ENCODE assay signal across 22 cellular contexts in the genomic region with DNA sequence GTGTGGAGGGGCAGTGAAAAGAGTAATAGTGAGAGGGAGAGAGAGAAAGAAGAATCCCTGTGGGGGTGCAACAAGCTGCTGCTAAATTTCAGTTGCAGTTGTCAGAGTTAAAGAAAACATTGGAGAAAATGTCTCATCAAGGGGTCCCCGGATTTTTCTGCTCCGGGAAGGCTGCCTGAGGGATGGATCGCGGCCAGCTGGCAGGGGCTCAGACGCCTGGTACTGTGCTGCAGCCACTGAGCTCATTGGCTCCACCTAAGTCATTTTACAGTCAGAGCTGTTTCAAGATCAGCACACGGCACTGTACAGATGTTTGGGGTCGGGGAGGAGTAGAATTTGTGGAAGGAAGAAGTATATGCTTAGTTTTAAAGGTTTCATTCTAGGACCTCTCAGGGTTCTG.
DNase-seq lines count a peak whose midpoint lies in the region; ATAC-seq and TF ChIP-seq lines count a peak whose summit lies in the region.
"Had no signal": no experiment of that assay in that cellular context is flagged by ENCODE, and none has a peak within 500 bp of the region (broad histone marks: within the 10 kb centered on the region; RNA-seq: fewer than 3 reads in every experiment).

No MANE protein-coding gene starts in this region.

- intact Hi-C loops in cardiac septum (cut with DNase I) = no loop called here
- intact Hi-C loops in naive thymus-derived CD4-positive, alpha-beta T cell (cut with micrococcal nuclease) = no loop called here

- no peaks in the 10 kb centered on the region for H3K36me3 Mint-ChIP-seq in nephron (ENCODE audit: low read depth)
- H3K36me3 Mint-ChIP-seq in naive thymus-derived CD4-positive, alpha-beta T cell = no peaks in the 10 kb centered on the region
- H3K36me3 Mint-ChIP-seq: activated naive CD4-positive, alpha-beta T cell treated with anti-CD3 and anti-CD28 coated beads, Interleukin-2, amount 50 U/mL, for 24 hours had no signal

- CTCF ChIA-PET in naive thymus-derived CD4-positive, alpha-beta T cell (lab: Charles Lee) = no interaction called here

- H3K9me3 ChIP-seq in naive thymus-derived CD4-positive, alpha-beta T cell (ENCODE audit: control insufficient read depth in 2 of 3, low read length in 3 of 3) = no peaks in the 10 kb centered on the region
- H3K9me3 ChIP-seq: breast epithelium, Caco-2, ovary had no signal

- DNase-seq in Daoy (ENCODE audit: low read depth) = peak; percentile 77
- peak; percentile 45 for DNase-seq in NCI-H1092 treated with DMSO at 0.1 percent for 48 hours (lab: John Stamatoyannopoulos, UW)
- peak; percentile 57 for DNase-seq in cerebellum (ENCODE audit: low spot score)
- DNase-seq in cardiac septum (ENCODE audit: low spot score) = no peak
- DNase-seq in naive thymus-derived CD4-positive, alpha-beta T cell = no peak
- no peak for DNase-seq in CD1c-positive myeloid dendritic cell (ENCODE audit: extremely low spot score)
- DNase-seq: activated CD8-positive, alpha-beta T cell treated with anti-CD3 and anti-CD28 coated beads, Interleukin-2, amount 10 ng/mL, durations not matched to agents 7 days and 5 days; activated T-cell treated with anti-CD3 and anti-CD28 coated beads, Interleukin-2, amount 50 U/mL, for 48 hours; Caco-2; GF-D8; glutamatergic neuron; NCI-H2029 treated with DMSO at 0.1 percent for 48 hours; NCI-H446 treated with DMSO at 0.1 percent for 48 hours; ovary; stimulated activated CD4-positive, alpha-beta T cell treated with anti-CD3 and anti-CD28 coated beads, Interleukin-2, amount 100 ng/mL, for 48 hours; T-helper 1 cell had no signal

- H3K36me3 ChIP-seq in naive thymus-derived CD4-positive, alpha-beta T cell (ENCODE audit: control insufficient read depth in 2 of 3, insufficient read depth in 3 of 3, low read length in 3 of 3) = no peaks in the 10 kb centered on the region
- H3K36me3 ChIP-seq: breast epithelium, ovary had no signal

- no peak overlapping the region for H3K4me3 ChIP-seq in naive thymus-derived CD4-positive, alpha-beta T cell (ENCODE audit: low read length)
- H3K4me3 ChIP-seq: breast epithelium, GM12878, ovary had no signal

- POLR2A ChIA-PET in naive thymus-derived CD4-positive, alpha-beta T cell (lab: Charles Lee) = no interaction called here

- H3K4me3 Mint-ChIP-seq in nephron = no peak overlapping the region
- no peak overlapping the region for H3K4me3 Mint-ChIP-seq in naive thymus-derived CD4-positive, alpha-beta T cell
- H3K4me3 Mint-ChIP-seq: activated CD8-positive, alpha-beta T cell treated with anti-CD3 and anti-CD28 coated beads, Interleukin-2, amount 10 ng/mL, durations not matched to agents 7 days and 5 days; activated naive CD4-positive, alpha-beta T cell treated with anti-CD3 and anti-CD28 coated beads, Interleukin-2, amount 50 U/mL, for 24 hours had no signal

- TF ChIP-seq CTCF in nephron (IDR thresholded peaks at IDR 0.05; ENCODE audit: unreplicated experiment in 3 of 3) = no peak

- H3K4me1 Mint-ChIP-seq in nephron = peaks cover 35% of the 10 kb centered on the region
- H3K4me1 Mint-ChIP-seq in naive thymus-derived CD4-positive, alpha-beta T cell = peaks cover 7 to 14% (median 9%) of the 10 kb centered on the region in 7 donors

- peaks cover 10% of the 10 kb centered on the region for H3K27me3 Mint-ChIP-seq in nephron (ENCODE audit: low read depth)
- no peaks in the 10 kb centered on the region for H3K27me3 Mint-ChIP-seq in naive thymus-derived CD4-positive, alpha-beta T cell
- H3K27me3 Mint-ChIP-seq: activated naive CD4-positive, alpha-beta T cell treated with anti-CD3 and anti-CD28 coated beads, Interleukin-2, amount 50 U/mL, for 24 hours had no signal

- no peaks in the 10 kb centered on the region for H3K27me3 ChIP-seq in naive thymus-derived CD4-positive, alpha-beta T cell (ENCODE audit: control insufficient read depth in 2 of 2, insufficient read depth in 2 of 2, low read length in 2 of 2)
- H3K27me3 ChIP-seq: breast epithelium, dorsolateral prefrontal cortex, ovary had no signal

- H3K9me3 Mint-ChIP-seq in nephron = peaks cover 5% of the 10 kb centered on the region
- H3K9me3 Mint-ChIP-seq in naive thymus-derived CD4-positive, alpha-beta T cell = peaks cover 0 to 4% (median 0%) of the 10 kb centered on the region in 11 donors
- H3K9me3 Mint-ChIP-seq: activated naive CD4-positive, alpha-beta T cell treated with anti-CD3 and anti-CD28 coated beads, Interleukin-2, amount 50 U/mL, for 24 hours had no signal

- peak overlapping the region; percentile 8 to 81 (median 54) for H3K27ac Mint-ChIP-seq in nephron
- no peak overlapping the region for H3K27ac Mint-ChIP-seq in naive thymus-derived CD4-positive, alpha-beta T cell
- H3K27ac Mint-ChIP-seq: activated CD8-positive, alpha-beta T cell treated with anti-CD3 and anti-CD28 coated beads, Interleukin-2, amount 10 ng/mL, durations not matched to agents 7 days and 5 days; activated naive CD4-positive, alpha-beta T cell treated with anti-CD3 and anti-CD28 coated beads, Interleukin-2, amount 50 U/mL, for 24 hours had no signal

- H3K27ac ChIP-seq in naive thymus-derived CD4-positive, alpha-beta T cell (ENCODE audit: low read depth, low read length) = no peak overlapping the region
- H3K27ac ChIP-seq: breast epithelium, dorsolateral prefrontal cortex, ovary had no signal

- ATAC-seq in HG02970 (IDR thresholded peaks at IDR 0.05; ENCODE audit: low FRiP score, unreplicated experiment) = no peak
- ATAC-seq in naive thymus-derived CD4-positive, alpha-beta T cell = no peak
- ATAC-seq: activated CD8-positive, alpha-beta T cell treated with anti-CD3 and anti-CD28 coated beads, Interleukin-2, amount 10 ng/mL, durations not matched to agents 7 days and 5 days; GM12878 had no signal

- H3K4me1 ChIP-seq in naive thymus-derived CD4-positive, alpha-beta T cell (ENCODE audit: control insufficient read depth in 2 of 2, insufficient read depth in 2 of 2, low read length in 2 of 2) = no peaks in the 10 kb centered on the region
- H3K4me1 ChIP-seq: breast epithelium, Caco-2 had no signal

Comparison
In these comparisons a context has a peak if more than half of its experiments do, and no peak if none do; other contexts are left out.
1. DNase-seq: peak in Daoy (single experiment), NCI-H1092 treated with DMSO at 0.1 percent for 48 hours (single experiment) and cerebellum (single experiment); none in cardiac septum (single experiment), naive thymus-derived CD4-positive, alpha-beta T cell (0 of 9) and CD1c-positive myeloid dendritic cell (single experiment).
2. H3K27ac Mint-ChIP-seq: peak in nephron (3 of 3); none in naive thymus-derived CD4-positive, alpha-beta T cell (0 of 9).